ENCODE assay signal across 8 cellular contexts in genomic region chr6:30617565-30618269, GRCh38. TPM values are rescaled to one million over a fixed set of nuclear protein-coding genes. Genes with fewer than 3 reads are reported as not detected.
DNase-seq lines count a peak whose midpoint lies in the region; ATAC-seq and TF ChIP-seq lines count a peak whose summit lies in the region.

MRPS18B (plus strand) TSS chr6:30617840; CDS start chr6:30617866, 26 bp downstream.

- H3K4me3 ChIP-seq in PC-3 (ENCODE audit: low read length) (peak within 1 kb of the TSS; percentile 86), mucosa of rectum (ENCODE audit: low read length in 2 of 2) (peak within 1 kb of the TSS; percentile 98 to 99)

- H3K4me3 Mint-ChIP-seq in IgD-negative memory B cell: peak within 1 kb of the TSS; percentile 97 to 99 (median 98)

- peak within 1 kb of the TSS; percentile 99 for H3K9ac ChIP-seq in PC-3 (ENCODE audit: low read length)
- peak within 1 kb of the TSS; percentile 95 to 100 for H3K9ac ChIP-seq in mucosa of rectum (ENCODE audit: low read depth in 1 of 2, low read length in 2 of 2)

- H3K9me3 Mint-ChIP-seq in IgD-negative memory B cell: peaks cover 0 to 2% (median 0%) of the 10 kb centered on the region in 3 donors

- no peaks in the 10 kb centered on the region for H3K27me3 Mint-ChIP-seq in IgD-negative memory B cell

- TF ChIP-seq POLR2A in erythroblast (IDR thresholded peaks at IDR 0.05; ENCODE audit: low read length): peak; percentile 55

- H3K27ac Mint-ChIP-seq in IgD-negative memory B cell: peak within 1 kb of the TSS; percentile 99 to 100 (median 100)

- peaks cover 37% of the 10 kb centered on the region for H3K4me1 ChIP-seq in PC-3 (ENCODE audit: insufficient read depth, low read length)
- peaks cover 10 to 25% of the 10 kb centered on the region in 2 donors for H3K4me1 ChIP-seq in mucosa of rectum (ENCODE audit: control insufficient read depth in 2 of 2, insufficient read depth in 2 of 2, low read length in 2 of 2)

- H3K36me3 ChIP-seq in PC-3 (ENCODE audit: low read depth, low read length): peaks cover 22% of the 10 kb centered on the region
- H3K36me3 ChIP-seq in mucosa of rectum (ENCODE audit: control insufficient read depth in 2 of 2, insufficient read depth in 2 of 2, low read length in 2 of 2): peaks cover 21 to 24% of the 10 kb centered on the region in 2 donors

- H3K27me3 ChIP-seq in PC-3 (ENCODE audit: low read length): no peaks in the 10 kb centered on the region
- no peaks in the 10 kb centered on the region for H3K27me3 ChIP-seq in mucosa of rectum (ENCODE audit: control insufficient read depth in 2 of 2, insufficient read depth in 2 of 2, low read length in 2 of 2)

- H3K79me2 ChIP-seq in PC-3 (ENCODE audit: low read length): peaks cover 56% of the 10 kb centered on the region

- H3K4me2 ChIP-seq in PC-3 (ENCODE audit: low read length): peak within 1 kb of the TSS; percentile 99

- BruUV-seq in PC-3 (replicated peaks; lab: Mats Ljungman, UMichigan): TSS peak; percentile 79

- peak within 1 kb of the TSS; percentile 82 for H2AFZ ChIP-seq in PC-3 (ENCODE audit: low read length)

- peaks cover 25% of the 10 kb centered on the region for H3F3A ChIP-seq in PC-3 (ENCODE audit: low read length, unreplicated experiment)

- peaks cover 12 to 23% (median 20%) of the 10 kb centered on the region in 3 donors for H3K4me1 Mint-ChIP-seq in IgD-negative memory B cell

- H3K27ac ChIP-seq in PC-3 (ENCODE audit: low read length) (peak within 1 kb of the TSS; percentile 92), mucosa of rectum (ENCODE audit: low read depth in 2 of 2, low read length in 2 of 2) (peak within 1 kb of the TSS; percentile 98)

- CTCF ChIA-PET in PC-3 (lab: Charles Lee): interaction anchor here (0.6 to 0.9 kb wide), 2 partner anchors 55 to 113 kb away, joined by 3 to 4 read pairs; partner anchors contain the start of gene DHX16

- ATAC-seq in GM21529 (IDR thresholded peaks at IDR 0.05; ENCODE audit: unreplicated experiment): peak; percentile 69
- peak; percentile 79 for ATAC-seq in PC-3

- H3K9me2 ChIP-seq in PC-3 (replicated peaks; ENCODE audit: low read length): no peaks in the 10 kb centered on the region

- POLR2A ChIA-PET in PC-3 (lab: Charles Lee; ENCODE audit: unreplicated experiment): interaction anchor here (0.7 to 0.9 kb wide), 2 partner anchors 95 to 99 kb away, joined by 3 read pairs; partner anchors contain the start of gene MDC1

- H4K20me1 ChIP-seq in PC-3 (ENCODE audit: low read length): peaks cover 28% of the 10 kb centered on the region

- H3K36me3 Mint-ChIP-seq in IgD-negative memory B cell: peaks cover 18% of the 10 kb centered on the region

- no peak for TF ChIP-seq CTCF in PC-3 (conservative IDR thresholded peaks at IDR 0.05; ENCODE audit: low read depth, low read length)

- no peaks in the 10 kb centered on the region for H3K9me3 ChIP-seq in PC-3 (ENCODE audit: low read length)
- H3K9me3 ChIP-seq in mucosa of rectum (ENCODE audit: control insufficient read depth in 2 of 2, low read length in 2 of 2): no peaks in the 10 kb centered on the region

- intact Hi-C loops in PC-3 (cut with micrococcal nuclease): loop anchor here (1.0 kb wide), 2 partner anchors 56 to 103 kb away; partner anchors contain the start of genes DHX16 and TUBB

- DNase-seq in DMS 273 (lab: John Stamatoyannopoulos, UW; ENCODE audit: unreplicated experiment) (peak; percentile 98), PC-3 (peak; percentile 97), activated T-cell treated with anti-CD3 and anti-CD28 coated beads for 48 hours (ENCODE audit: low read depth) (peak; percentile 91), erythroblast (lab: John Stamatoyannopoulos, UW) (peak; percentile 98 to 99)
- DNase-seq in stimulated activated CD8-positive, alpha-beta memory T cell treated with anti-CD3 and anti-CD28 coated beads, Interleukin-4, amount 100 ng/mL, for 48 hours: peak; percentile 97

RNA-seq across cellular contexts. Expression of gene MRPS18B, which starts in this region (rescaled TPM):
- 146 TPM for polyA plus RNA-seq in IgD-negative memory B cell
- total RNA-seq in PC-3 (2014; rRNA removed): 69.9 and 91.0 TPM in 2 replicates

Comparison
In these comparisons a context has a peak if more than half of its experiments do, and no peak if none do; other contexts are left out.
1. Peak in every context shown above with its lines: DNase-seq, ATAC-seq, H3K4me3 ChIP-seq and H3K27ac ChIP-seq.